17 cellular contexts compared by ENCODE assay signal in the genomic region with DNA sequence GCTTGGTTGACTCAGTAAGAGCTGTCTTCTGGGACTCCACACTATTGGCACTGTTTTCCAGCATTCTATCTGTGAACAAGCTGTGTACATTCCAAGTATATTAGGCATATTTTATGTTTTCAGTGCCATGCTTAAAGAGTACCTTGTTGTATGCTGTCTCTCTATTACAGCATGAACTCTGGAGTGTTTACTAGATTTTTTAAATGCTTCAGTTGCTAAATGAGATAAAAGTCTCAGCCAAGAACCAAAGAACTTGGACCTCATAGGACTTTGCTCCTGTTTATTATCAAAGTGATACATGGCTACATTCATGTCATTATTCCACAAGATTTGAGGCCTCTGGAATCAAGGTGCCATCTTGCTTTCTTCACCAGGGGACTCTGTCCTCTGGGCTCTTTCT.
DNase-seq lines count a peak whose midpoint lies in the region; ATAC-seq, FAIRE-seq and TF ChIP-seq lines count a peak whose summit lies in the region.
"Had no signal": no experiment of that assay in that cellular context is flagged by ENCODE, and none has a peak within 500 bp of the region (broad histone marks: within the 10 kb centered on the region; RNA-seq: fewer than 3 reads in every experiment).

No MANE protein-coding gene starts in this region.

- no peak overlapping the region for H3K4me2 ChIP-seq in MM.1S (ENCODE audit: low read depth, low read length)

- H3K27ac Mint-ChIP-seq in chondrocyte (ENCODE audit: unreplicated experiment): peak overlapping the region; percentile 80
- H3K27ac Mint-ChIP-seq: activated CD8-positive, alpha-beta T cell treated with anti-CD3 and anti-CD28 coated beads for 36 hours; H9 had no signal

- H3K9ac ChIP-seq in MM.1S (ENCODE audit: low read length): no peak overlapping the region

- H4K20me1 ChIP-seq in MM.1S (ENCODE audit: insufficient read depth, low read length): no peaks in the 10 kb centered on the region

- H3F3A ChIP-seq in MM.1S (ENCODE audit: insufficient read depth, low read length): no peaks in the 10 kb centered on the region

- peak; percentile 89 for DNase-seq in GM04503 (ENCODE audit: low read depth)
- no peak for DNase-seq in chondrocyte (ENCODE audit: low spot score)
- no peak for DNase-seq in right atrium auricular region (ENCODE audit: low spot score)
- DNase-seq in small intestine: peak; percentile 67
- no peak for DNase-seq in posterior vena cava (ENCODE audit: low spot score)
- DNase-seq in MM.1S: no peak
- DNase-seq in stimulated activated CD4-positive, alpha-beta T cell treated with anti-CD3 and anti-CD28 coated beads, Interleukin-15, amount 100 ng/mL, for 24 hours: no peak
- DNase-seq: activated CD8-positive, alpha-beta T cell treated with anti-CD3 and anti-CD28 coated beads for 36 hours; activated naive CD4-positive, alpha-beta T cell; colonic mucosa; H9; NCI-H1105; nucleus accumbens; stimulated activated CD4-positive, alpha-beta T cell treated with anti-CD3 and anti-CD28 coated beads, Interleukin-2, amount 100 ng/mL, for 24 hours; T1000 had no signal

- no peak overlapping the region for H3K4me3 Mint-ChIP-seq in chondrocyte (ENCODE audit: unreplicated experiment)
- H3K4me3 Mint-ChIP-seq: activated CD8-positive, alpha-beta T cell treated with anti-CD3 and anti-CD28 coated beads for 36 hours; H9 had no signal

- no peak for ATAC-seq in GM18498 (IDR thresholded peaks at IDR 0.05; ENCODE audit: unreplicated experiment)
- ATAC-seq: activated CD8-positive, alpha-beta T cell treated with anti-CD3 and anti-CD28 coated beads for 36 hours; Panc1 had no signal

- H3K9me3 Mint-ChIP-seq in chondrocyte (ENCODE audit: low read depth): peaks cover 2% of the 10 kb centered on the region

- H3K9me3 ChIP-seq in right atrium auricular region (no peaks in the 10 kb centered on the region), small intestine (ENCODE audit: control insufficient read depth, low read depth) (no peaks in the 10 kb centered on the region), MM.1S (replicated peaks; ENCODE audit: insufficient read depth, low read length) (no peaks in the 10 kb centered on the region)
- H3K9me3 ChIP-seq: colonic mucosa had no signal

- FAIRE-seq in small intestine (lab: Jason Lieb, UNC): no peak

- H3K27ac ChIP-seq in right atrium auricular region: peak overlapping the region; percentile 24 to 72
- H3K27ac ChIP-seq in small intestine (ENCODE audit: low read depth in 1 of 2, low read length in 1 of 2): no peak overlapping the region
- no peak overlapping the region for H3K27ac ChIP-seq in MM.1S (ENCODE audit: low read length)
- H3K27ac ChIP-seq: colonic mucosa had no signal

- peaks cover 13% of the 10 kb centered on the region for H3K4me1 Mint-ChIP-seq in chondrocyte (ENCODE audit: low read depth)

- H3K9me2 ChIP-seq in MM.1S (replicated peaks; ENCODE audit: insufficient read depth, low read length): no peaks in the 10 kb centered on the region

- H3K27me3 ChIP-seq in right atrium auricular region: no peaks in the 10 kb centered on the region
- no peaks in the 10 kb centered on the region for H3K27me3 ChIP-seq in small intestine (ENCODE audit: control insufficient read depth in 2 of 2, insufficient read depth in 2 of 2, low read length in 2 of 2)
- no peaks in the 10 kb centered on the region for H3K27me3 ChIP-seq in MM.1S (replicated peaks; ENCODE audit: insufficient read depth, low read length)
- H3K27me3 ChIP-seq: colonic mucosa had no signal

- no peaks in the 10 kb centered on the region for H3K36me3 ChIP-seq in right atrium auricular region
- H3K36me3 ChIP-seq in small intestine (ENCODE audit: control insufficient read depth in 2 of 2, insufficient read depth in 2 of 2, low read length in 2 of 2): no peaks in the 10 kb centered on the region
- H3K36me3 ChIP-seq in MM.1S (replicated peaks; ENCODE audit: insufficient read depth, low read length): no peaks in the 10 kb centered on the region
- H3K36me3 ChIP-seq: colonic mucosa had no signal

- H3K4me3 ChIP-seq in right atrium auricular region (no peak overlapping the region), small intestine (ENCODE audit: low read depth in 1 of 2, low read length in 2 of 2) (no peak overlapping the region), MM.1S (ENCODE audit: low read length) (no peak overlapping the region)
- H3K4me3 ChIP-seq: colonic mucosa had no signal

- intact Hi-C loops in posterior vena cava (cut with DNase I): no loop called here

- TF ChIP-seq CTCF in chondrocyte (IDR thresholded peaks at IDR 0.05): no peak
- TF ChIP-seq CTCF in right atrium auricular region (IDR thresholded peaks at IDR 0.05): no peak
- TF ChIP-seq CTCF in MM.1S (IDR thresholded peaks at IDR 0.05; ENCODE audit: low read length): no peak

- H3K36me3 Mint-ChIP-seq in chondrocyte (ENCODE audit: low read depth): no peaks in the 10 kb centered on the region

- no peaks in the 10 kb centered on the region for H3K27me3 Mint-ChIP-seq in chondrocyte (ENCODE audit: low read depth)
- H3K27me3 Mint-ChIP-seq: activated CD8-positive, alpha-beta T cell treated with anti-CD3 and anti-CD28 coated beads for 36 hours had no signal

- H3K79me2 ChIP-seq in MM.1S (ENCODE audit: low read length): no peaks in the 10 kb centered on the region

- peaks cover 0 to 40% of the 10 kb centered on the region in 2 donors for H3K4me1 ChIP-seq in right atrium auricular region
- H3K4me1 ChIP-seq in small intestine (ENCODE audit: control insufficient read depth in 2 of 2, insufficient read depth in 1 of 2, low read depth in 1 of 2, low read length in 1 of 2): no peaks in the 10 kb centered on the region
- H3K4me1 ChIP-seq in MM.1S (ENCODE audit: low read length): no peaks in the 10 kb centered on the region
- H3K4me1 ChIP-seq: colonic mucosa had no signal

- H2AFZ ChIP-seq in MM.1S (ENCODE audit: low read length): no peak overlapping the region

Comparison
In these comparisons a context has a peak if more than half of its experiments do, and no peak if none do; other contexts are left out.
1. DNase-seq: peak in GM04503 (single experiment) and small intestine (single experiment); none in chondrocyte (single experiment), right atrium auricular region (single experiment), posterior vena cava (single experiment), MM.1S (single experiment) and stimulated activated CD4-positive, alpha-beta T cell treated with anti-CD3 and anti-CD28 coated beads, Interleukin-15, amount 100 ng/mL, for 24 hours (single experiment).
2. H3K27ac ChIP-seq: peak in right atrium auricular region (2 of 2); none in small intestine (0 of 2) and MM.1S (single experiment).